1 cellular context compared by ENCODE assay signal in the genomic region with DNA sequence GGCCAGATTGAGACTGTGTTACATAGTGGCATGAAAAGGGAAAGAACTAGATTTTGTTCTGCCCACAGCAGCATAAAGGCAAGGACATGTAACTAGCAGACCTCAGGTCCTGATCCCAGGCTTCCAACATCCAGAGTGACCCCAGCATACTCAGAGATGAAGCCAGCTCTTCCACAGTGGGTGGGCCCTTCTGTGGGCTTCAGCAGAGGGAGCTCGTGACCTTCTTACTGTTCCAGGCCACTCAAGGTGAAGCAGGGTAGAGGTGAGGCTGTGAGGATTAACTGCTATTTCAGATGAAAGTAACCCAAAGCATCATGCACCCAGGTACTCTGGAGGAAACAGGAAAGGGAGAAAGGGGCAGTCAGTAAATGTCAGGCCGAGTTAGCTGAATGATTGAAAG.
TF ChIP-seq lines count a peak whose summit lies in the region.

No MANE protein-coding gene starts in this region.

TF ChIP-seq in GM12878, 131 proteins besides CTCF, POLR2A, EP300 and RAD21:
- TF ChIP-seq, protein P1, sequence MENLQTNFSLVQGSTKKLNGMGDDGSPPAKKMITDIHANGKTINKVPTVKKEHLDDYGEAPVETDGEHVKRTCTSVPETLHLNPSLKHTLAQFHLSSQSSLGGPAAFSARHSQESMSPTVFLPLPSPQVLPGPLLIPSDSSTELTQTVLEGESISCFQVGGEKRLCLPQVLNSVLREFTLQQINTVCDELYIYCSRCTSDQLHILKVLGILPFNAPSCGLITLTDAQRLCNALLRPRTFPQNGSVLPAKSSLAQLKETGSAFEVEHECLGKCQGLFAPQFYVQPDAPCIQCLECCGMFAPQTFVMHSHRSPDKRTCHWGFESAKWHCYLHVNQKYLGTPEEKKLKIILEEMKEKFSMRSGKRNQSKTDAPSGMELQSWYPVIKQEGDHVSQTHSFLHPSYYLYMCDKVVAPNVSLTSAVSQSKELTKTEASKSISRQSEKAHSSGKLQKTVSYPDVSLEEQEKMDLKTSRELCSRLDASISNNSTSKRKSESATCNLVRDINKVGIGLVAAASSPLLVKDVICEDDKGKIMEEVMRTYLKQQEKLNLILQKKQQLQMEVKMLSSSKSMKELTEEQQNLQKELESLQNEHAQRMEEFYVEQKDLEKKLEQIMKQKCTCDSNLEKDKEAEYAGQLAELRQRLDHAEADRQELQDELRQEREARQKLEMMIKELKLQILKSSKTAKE (IDR thresholded peaks at IDR 0.05; ENCODE audit: low read depth, poor library complexity, severe bottlenecking), result no peak
- no peak for TF ChIP-seq ASH2L (IDR thresholded peaks at IDR 0.05; ENCODE audit: borderline replicate concordance, low read depth)
- TF ChIP-seq, protein P2, sequence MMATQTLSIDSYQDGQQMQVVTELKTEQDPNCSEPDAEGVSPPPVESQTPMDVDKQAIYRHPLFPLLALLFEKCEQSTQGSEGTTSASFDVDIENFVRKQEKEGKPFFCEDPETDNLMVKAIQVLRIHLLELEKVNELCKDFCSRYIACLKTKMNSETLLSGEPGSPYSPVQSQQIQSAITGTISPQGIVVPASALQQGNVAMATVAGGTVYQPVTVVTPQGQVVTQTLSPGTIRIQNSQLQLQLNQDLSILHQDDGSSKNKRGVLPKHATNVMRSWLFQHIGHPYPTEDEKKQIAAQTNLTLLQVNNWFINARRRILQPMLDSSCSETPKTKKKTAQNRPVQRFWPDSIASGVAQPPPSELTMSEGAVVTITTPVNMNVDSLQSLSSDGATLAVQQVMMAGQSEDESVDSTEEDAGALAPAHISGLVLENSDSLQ (IDR thresholded peaks at IDR 0.05), result no peak
- TF ChIP-seq CBX5 (IDR thresholded peaks at IDR 0.05; ENCODE audit: low read depth), result no peak
- TF ChIP-seq, protein P3, sequence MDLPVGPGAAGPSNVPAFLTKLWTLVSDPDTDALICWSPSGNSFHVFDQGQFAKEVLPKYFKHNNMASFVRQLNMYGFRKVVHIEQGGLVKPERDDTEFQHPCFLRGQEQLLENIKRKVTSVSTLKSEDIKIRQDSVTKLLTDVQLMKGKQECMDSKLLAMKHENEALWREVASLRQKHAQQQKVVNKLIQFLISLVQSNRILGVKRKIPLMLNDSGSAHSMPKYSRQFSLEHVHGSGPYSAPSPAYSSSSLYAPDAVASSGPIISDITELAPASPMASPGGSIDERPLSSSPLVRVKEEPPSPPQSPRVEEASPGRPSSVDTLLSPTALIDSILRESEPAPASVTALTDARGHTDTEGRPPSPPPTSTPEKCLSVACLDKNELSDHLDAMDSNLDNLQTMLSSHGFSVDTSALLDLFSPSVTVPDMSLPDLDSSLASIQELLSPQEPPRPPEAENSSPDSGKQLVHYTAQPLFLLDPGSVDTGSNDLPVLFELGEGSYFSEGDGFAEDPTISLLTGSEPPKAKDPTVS (IDR thresholded peaks at IDR 0.05; ENCODE audit: low read depth, low read length), result no peak
- TF ChIP-seq ZNF24 (IDR thresholded peaks at IDR 0.05), result no peak
- no peak for TF ChIP-seq BCL11A (IDR thresholded peaks at IDR 0.05; ENCODE audit: low read depth, low read length)
- no peak for TF ChIP-seq POLR2AphosphoS5 (IDR thresholded peaks at IDR 0.05; ENCODE audit: low read length)
- TF ChIP-seq, protein P4, sequence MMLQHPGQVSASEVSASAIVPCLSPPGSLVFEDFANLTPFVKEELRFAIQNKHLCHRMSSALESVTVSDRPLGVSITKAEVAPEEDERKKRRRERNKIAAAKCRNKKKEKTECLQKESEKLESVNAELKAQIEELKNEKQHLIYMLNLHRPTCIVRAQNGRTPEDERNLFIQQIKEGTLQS (IDR thresholded peaks at IDR 0.05; ENCODE audit: borderline replicate concordance, extremely low read depth, low read depth, low read length), result no peak
- TF ChIP-seq MXI1 (IDR thresholded peaks at IDR 0.05; ENCODE audit: low read depth, low read length), result no peak
- no peak for TF ChIP-seq IKZF2 (IDR thresholded peaks at IDR 0.05)
- no peak for TF ChIP-seq NFXL1 (IDR thresholded peaks at IDR 0.05; ENCODE audit: borderline replicate concordance)
- TF ChIP-seq, protein P5, sequence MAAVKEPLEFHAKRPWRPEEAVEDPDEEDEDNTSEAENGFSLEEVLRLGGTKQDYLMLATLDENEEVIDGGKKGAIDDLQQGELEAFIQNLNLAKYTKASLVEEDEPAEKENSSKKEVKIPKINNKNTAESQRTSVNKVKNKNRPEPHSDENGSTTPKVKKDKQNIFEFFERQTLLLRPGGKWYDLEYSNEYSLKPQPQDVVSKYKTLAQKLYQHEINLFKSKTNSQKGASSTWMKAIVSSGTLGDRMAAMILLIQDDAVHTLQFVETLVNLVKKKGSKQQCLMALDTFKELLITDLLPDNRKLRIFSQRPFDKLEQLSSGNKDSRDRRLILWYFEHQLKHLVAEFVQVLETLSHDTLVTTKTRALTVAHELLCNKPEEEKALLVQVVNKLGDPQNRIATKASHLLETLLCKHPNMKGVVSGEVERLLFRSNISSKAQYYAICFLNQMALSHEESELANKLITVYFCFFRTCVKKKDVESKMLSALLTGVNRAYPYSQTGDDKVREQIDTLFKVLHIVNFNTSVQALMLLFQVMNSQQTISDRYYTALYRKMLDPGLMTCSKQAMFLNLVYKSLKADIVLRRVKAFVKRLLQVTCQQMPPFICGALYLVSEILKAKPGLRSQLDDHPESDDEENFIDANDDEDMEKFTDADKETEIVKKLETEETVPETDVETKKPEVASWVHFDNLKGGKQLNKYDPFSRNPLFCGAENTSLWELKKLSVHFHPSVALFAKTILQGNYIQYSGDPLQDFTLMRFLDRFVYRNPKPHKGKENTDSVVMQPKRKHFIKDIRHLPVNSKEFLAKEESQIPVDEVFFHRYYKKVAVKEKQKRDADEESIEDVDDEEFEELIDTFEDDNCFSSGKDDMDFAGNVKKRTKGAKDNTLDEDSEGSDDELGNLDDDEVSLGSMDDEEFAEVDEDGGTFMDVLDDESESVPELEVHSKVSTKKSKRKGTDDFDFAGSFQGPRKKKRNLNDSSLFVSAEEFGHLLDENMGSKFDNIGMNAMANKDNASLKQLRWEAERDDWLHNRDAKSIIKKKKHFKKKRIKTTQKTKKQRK (IDR thresholded peaks at IDR 0.05; ENCODE audit: low read depth, low read length), result no peak
- no peak for TF ChIP-seq ZNF207 (IDR thresholded peaks at IDR 0.05; ENCODE audit: borderline replicate concordance)
- no peak for TF ChIP-seq TCF7 (IDR thresholded peaks at IDR 0.05; ENCODE audit: borderline replicate concordance)
- TF ChIP-seq YBX1 (IDR thresholded peaks at IDR 0.05), result no peak
